ENCODE assay signal across 1 cellular context in the genomic region with DNA sequence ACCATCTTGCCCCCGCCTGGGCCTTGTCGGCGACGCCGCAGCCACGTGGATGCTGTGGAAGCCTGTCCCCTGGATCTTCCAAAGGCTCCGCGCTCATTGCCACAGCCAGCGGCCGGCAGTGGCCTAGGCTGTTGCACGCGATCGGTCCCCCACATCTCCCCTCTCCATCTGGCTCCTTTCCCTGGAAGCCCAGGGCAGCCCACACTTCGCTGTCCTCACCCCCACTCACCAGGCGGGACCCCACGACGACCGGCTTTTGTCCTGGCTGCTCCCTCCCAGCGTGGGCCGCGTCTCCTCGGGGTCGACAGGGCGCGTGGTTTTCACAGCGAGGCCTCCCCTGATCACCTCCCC.
TF ChIP-seq lines count a peak whose summit lies in the region.

No MANE protein-coding gene starts in this region.

TF ChIP-seq in endothelial cell of umbilical vein, 7 proteins besides CTCF, POLR2A, EP300 and RAD21:
- TF ChIP-seq EZH2 (IDR thresholded peaks at IDR 0.05; ENCODE audit: borderline replicate concordance, low read depth, low read length, severe bottlenecking): no peak
- TF ChIP-seq POLR2AphosphoS5 (IDR thresholded peaks at IDR 0.05; ENCODE audit: insufficient read depth, low read depth, low read length): no peak
- TF ChIP-seq, protein P1, sequence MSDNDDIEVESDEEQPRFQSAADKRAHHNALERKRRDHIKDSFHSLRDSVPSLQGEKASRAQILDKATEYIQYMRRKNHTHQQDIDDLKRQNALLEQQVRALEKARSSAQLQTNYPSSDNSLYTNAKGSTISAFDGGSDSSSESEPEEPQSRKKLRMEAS (IDR thresholded peaks at IDR 0.05; ENCODE audit: insufficient read depth, insufficient read length): no peak
- TF ChIP-seq FOS (IDR thresholded peaks at IDR 0.05; ENCODE audit: borderline replicate concordance, insufficient read depth, low read length): no peak
- TF ChIP-seq GATA2 (IDR thresholded peaks at IDR 0.05; ENCODE audit: insufficient read depth, insufficient read length, low read depth, low read length): no peak
- TF ChIP-seq MYC (IDR thresholded peaks at IDR 0.05; ENCODE audit: low read depth, low read length): no peak
- TF ChIP-seq JUN (IDR thresholded peaks at IDR 0.05; ENCODE audit: borderline replicate concordance, insufficient read depth, insufficient read length, low read depth): no peak
